Comparison of ENCODE assay signal across 14 cellular contexts in the genomic region with DNA sequence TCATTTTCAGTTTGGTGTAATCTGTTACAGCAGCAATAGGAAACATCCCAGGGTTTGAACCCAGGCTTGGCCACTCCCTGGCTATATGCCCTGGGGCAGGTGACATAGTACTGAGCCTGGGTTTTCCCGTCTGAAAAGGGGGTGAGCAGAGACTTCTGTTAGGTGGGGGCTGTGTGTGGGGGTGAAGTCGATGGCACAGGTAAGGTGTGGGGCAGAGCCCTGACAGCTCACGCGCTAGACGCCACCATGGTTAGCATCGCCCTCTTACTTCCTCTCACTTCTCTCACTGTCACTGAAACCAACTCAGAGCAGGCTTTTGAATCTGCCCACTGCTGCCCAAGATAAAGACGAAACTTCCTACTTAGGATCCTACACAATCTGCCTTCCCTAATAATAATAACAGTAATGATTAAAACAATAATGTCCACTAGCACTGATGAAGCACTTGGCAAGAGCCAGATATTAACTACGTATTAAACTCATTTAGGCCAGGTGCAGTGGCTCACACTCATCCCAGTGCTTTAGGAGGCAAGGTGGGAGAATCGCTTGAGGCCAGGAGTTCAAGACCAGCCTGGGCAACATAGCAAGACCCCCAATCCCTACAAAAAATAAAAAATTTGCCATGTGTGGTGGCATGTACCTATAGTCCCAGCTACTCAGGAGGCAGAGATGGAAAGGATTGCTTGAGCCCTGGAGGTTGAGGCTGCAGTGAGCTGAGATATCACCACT.
DNase-seq lines count a peak whose midpoint lies in the region; ATAC-seq, FAIRE-seq and TF ChIP-seq lines count a peak whose summit lies in the region.
"Had no signal": no experiment of that assay in that cellular context is flagged by ENCODE, and none has a peak within 500 bp of the region (broad histone marks: within the 10 kb centered on the region; RNA-seq: fewer than 3 reads in every experiment).

No MANE protein-coding gene starts in this region.

- CTCF ChIA-PET in CD4-positive, alpha-beta T cell (lab: Charles Lee): no interaction called here
- CTCF ChIA-PET in naive thymus-derived CD4-positive, alpha-beta T cell (lab: Charles Lee): no interaction called here

- no peak overlapping the region for H3K4me3 Mint-ChIP-seq in CD4-positive, alpha-beta T cell
- no peak overlapping the region for H3K4me3 Mint-ChIP-seq in naive thymus-derived CD4-positive, alpha-beta T cell
- H3K4me3 Mint-ChIP-seq: nephron had no signal

- intact Hi-C loops in CD4-positive, alpha-beta T cell (cut with DNase I, micrococcal nuclease): no loop called here
- intact Hi-C loops in naive thymus-derived CD4-positive, alpha-beta T cell (cut with micrococcal nuclease): no loop called here

- H3K4me1 Mint-ChIP-seq in CD4-positive, alpha-beta T cell (ENCODE audit: low read depth): peaks cover 20% of the 10 kb centered on the region
- peaks cover 2 to 26% (median 16%) of the 10 kb centered on the region in 7 donors for H3K4me1 Mint-ChIP-seq in naive thymus-derived CD4-positive, alpha-beta T cell

- H3K27ac Mint-ChIP-seq in CD4-positive, alpha-beta T cell: no peak overlapping the region
- H3K27ac Mint-ChIP-seq in naive thymus-derived CD4-positive, alpha-beta T cell: peak overlapping the region in 1 of 9 donors; percentile 9
- H3K27ac Mint-ChIP-seq: nephron had no signal

- H3K4me3 ChIP-seq in GM12865 (ENCODE audit: low read depth, low read length): no peak overlapping the region
- no peak overlapping the region for H3K4me3 ChIP-seq in naive thymus-derived CD4-positive, alpha-beta T cell (ENCODE audit: low read length)
- H3K4me3 ChIP-seq: lung had no signal

- peak; percentile 62 for ATAC-seq in CD4-positive, alpha-beta T cell (ENCODE audit: poor library complexity)
- ATAC-seq in naive thymus-derived CD4-positive, alpha-beta T cell: peak; percentile 76
- no peak for ATAC-seq in HG03175 (IDR thresholded peaks at IDR 0.05; ENCODE audit: unreplicated experiment)

- H3K4me1 ChIP-seq in naive thymus-derived CD4-positive, alpha-beta T cell (ENCODE audit: control insufficient read depth in 2 of 2, insufficient read depth in 2 of 2, low read length in 2 of 2): peaks cover 0 to 8% of the 10 kb centered on the region in 2 donors
- H3K4me1 ChIP-seq: BE2C had no signal

- DNase-seq in CD4-positive, alpha-beta T cell: no peak
- peak; percentile 33 for DNase-seq in GM12865 (ENCODE audit: low read depth)
- peak; percentile 9 for DNase-seq in activated gamma-delta T cell treated with anti-CD3 and anti-CD28 coated beads, Interleukin-2, amount 50 U/mL, for 16 hours (ENCODE audit: low read depth)
- DNase-seq in naive thymus-derived CD4-positive, alpha-beta T cell: no peak
- DNase-seq in GM19239 (ENCODE audit: insufficient read length, low spot score): no peak
- DNase-seq in islet precursor cell: no peak
- DNase-seq: amygdala, BE2C, DMS153, NCI-H226 had no signal

- H3K9me3 Mint-ChIP-seq in CD4-positive, alpha-beta T cell: no peaks in the 10 kb centered on the region
- H3K9me3 Mint-ChIP-seq in naive thymus-derived CD4-positive, alpha-beta T cell: no peaks in the 10 kb centered on the region
- H3K9me3 Mint-ChIP-seq: nephron had no signal

- TF ChIP-seq CTCF in CD4-positive, alpha-beta T cell (IDR thresholded peaks at IDR 0.05): no peak
- TF ChIP-seq CTCF in GM12865 (IDR thresholded peaks at IDR 0.05; ENCODE audit: insufficient read depth, low read depth, low read length, missing control alignments): no peak

- no peaks in the 10 kb centered on the region for H3K27me3 Mint-ChIP-seq in CD4-positive, alpha-beta T cell
- H3K27me3 Mint-ChIP-seq in naive thymus-derived CD4-positive, alpha-beta T cell: peaks cover 0 to 8% (median 0%) of the 10 kb centered on the region in 5 donors

- no peak for FAIRE-seq in GM19239 (lab: Jason Lieb, UNC)
- FAIRE-seq: frontal cortex had no signal

- H3K27ac ChIP-seq in CD4-positive, alpha-beta T cell (ENCODE audit: low read depth, low read length): no peak overlapping the region
- no peak overlapping the region for H3K27ac ChIP-seq in naive thymus-derived CD4-positive, alpha-beta T cell (ENCODE audit: low read depth, low read length)

- POLR2A ChIA-PET in CD4-positive, alpha-beta T cell (lab: Charles Lee): no interaction called here
- POLR2A ChIA-PET in naive thymus-derived CD4-positive, alpha-beta T cell (lab: Charles Lee): no interaction called here

- H3K9me3 ChIP-seq in CD4-positive, alpha-beta T cell (ENCODE audit: control insufficient read depth, low read length): no peaks in the 10 kb centered on the region
- no peaks in the 10 kb centered on the region for H3K9me3 ChIP-seq in naive thymus-derived CD4-positive, alpha-beta T cell (ENCODE audit: control insufficient read depth in 2 of 3, low read length in 3 of 3)
- H3K9me3 ChIP-seq: BE2C had no signal

- H3K36me3 Mint-ChIP-seq in CD4-positive, alpha-beta T cell (ENCODE audit: low read depth): no peaks in the 10 kb centered on the region
- H3K36me3 Mint-ChIP-seq in naive thymus-derived CD4-positive, alpha-beta T cell: no peaks in the 10 kb centered on the region

- H3K27me3 ChIP-seq in CD4-positive, alpha-beta T cell (ENCODE audit: control insufficient read depth, insufficient read depth, low read length): no peaks in the 10 kb centered on the region
- no peaks in the 10 kb centered on the region for H3K27me3 ChIP-seq in naive thymus-derived CD4-positive, alpha-beta T cell (ENCODE audit: control insufficient read depth in 2 of 2, insufficient read depth in 2 of 2, low read length in 2 of 2)
- H3K27me3 ChIP-seq: BE2C had no signal

- H3K36me3 ChIP-seq in naive thymus-derived CD4-positive, alpha-beta T cell (ENCODE audit: control insufficient read depth in 2 of 3, insufficient read depth in 3 of 3, low read length in 3 of 3): no peaks in the 10 kb centered on the region
- H3K36me3 ChIP-seq: BE2C had no signal

Comparison
In these comparisons a context has a peak if more than half of its experiments do, and no peak if none do; other contexts are left out.
1. DNase-seq: peak in GM12865 (single experiment) and activated gamma-delta T cell treated with anti-CD3 and anti-CD28 coated beads, Interleukin-2, amount 50 U/mL, for 16 hours (single experiment); none in CD4-positive, alpha-beta T cell (0 of 10), naive thymus-derived CD4-positive, alpha-beta T cell (0 of 9), GM19239 (single experiment) and islet precursor cell (single experiment).